Comparison of ENCODE assay signal across 17 cellular contexts in the genomic region with DNA sequence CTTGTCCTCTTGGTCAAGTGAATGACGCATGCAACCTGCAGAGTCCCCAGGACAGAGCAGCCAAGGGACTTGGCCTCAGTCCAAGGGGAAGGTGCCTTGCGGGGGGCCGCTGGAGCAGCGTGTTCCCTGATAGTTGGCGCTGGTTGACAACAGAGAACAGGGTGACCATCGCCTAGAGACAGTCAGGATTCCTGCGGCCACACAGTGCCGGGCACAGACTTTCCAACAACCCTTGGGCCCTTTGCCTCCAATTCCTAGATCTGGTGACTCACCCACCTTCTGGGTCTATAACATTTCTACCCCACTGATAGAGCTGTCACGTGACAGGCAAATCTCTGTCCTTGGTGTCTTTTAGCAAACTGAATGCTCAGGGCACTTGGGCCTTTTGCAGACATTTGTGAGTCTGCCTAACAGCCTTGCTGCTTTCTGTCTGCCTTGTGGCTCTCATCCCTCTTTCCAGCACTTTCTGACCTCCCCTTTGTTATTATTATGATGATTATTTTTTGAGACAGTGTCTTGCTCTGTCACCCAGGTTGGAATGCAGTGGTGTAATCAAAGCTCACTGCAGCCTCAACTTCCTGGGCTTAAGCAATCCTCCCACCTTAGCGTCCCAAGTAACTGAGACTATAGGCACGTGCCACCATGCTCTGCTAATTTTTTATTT. TPM values are rescaled to one million over a fixed set of nuclear protein-coding genes. Genes with fewer than 3 reads are reported as not detected.
"Had no signal": no experiment of that assay in that cellular context is flagged by ENCODE, and none has a peak within 500 bp of the region (broad histone marks: within the 10 kb centered on the region; RNA-seq: fewer than 3 reads in every experiment).

No MANE protein-coding gene starts in this region.

- H3K36me3 ChIP-seq: breast epithelium, colonic mucosa, ovary had no signal

- ATAC-seq: activated naive CD4-positive, alpha-beta T cell treated with anti-CD3 and anti-CD28 coated beads, Interleukin-2, amount 50 U/mL, for 72 hours; gastroesophageal sphincter; stimulated activated naive CD8-positive, alpha-beta T cell treated with anti-CD3 and anti-CD28 coated beads, Interleukin-15, Interleukin-2, amounts not matched to agents 100 U/mL and 50 U/mL, for 24 hours had no signal

- H3K27me3 ChIP-seq: breast epithelium, colonic mucosa, gastroesophageal sphincter, ovary, suprapubic skin had no signal

- H3K4me1 ChIP-seq: breast epithelium, colonic mucosa, gastroesophageal sphincter, suprapubic skin had no signal

- H3K4me3 ChIP-seq: breast epithelium, colonic mucosa, gastroesophageal sphincter, ovary, suprapubic skin had no signal

- H3K27ac Mint-ChIP-seq: activated naive CD4-positive, alpha-beta T cell treated with anti-CD3 and anti-CD28 coated beads, Interleukin-2, amount 50 U/mL, for 72 hours had no signal

- DNase-seq: activated CD4-positive, alpha-beta T cell treated with anti-CD3 and anti-CD28 coated beads for 48 hours; activated effector memory CD4-positive, alpha-beta T cell treated with anti-CD3 and anti-CD28 coated beads, Interleukin-2, amount 50 U/mL, for 16 hours; anterior cingulate cortex; colonic mucosa; effector CD4-positive, alpha-beta T cell; stimulated activated CD4-positive, alpha-beta T cell treated with anti-CD3 and anti-CD28 coated beads, Interleukin-4, amount 100 ng/mL, for 1 hour; stimulated activated CD8-positive, alpha-beta memory T cell treated with anti-CD3 and anti-CD28 coated beads, Interleukin-4, amount 100 ng/mL, for 48 hours; stimulated activated naive CD8-positive, alpha-beta T cell treated with anti-CD3 and anti-CD28 coated beads, Interleukin-15, Interleukin-2, amounts not matched to agents 100 U/mL and 50 U/mL, for 24 hours had no signal

- H3K4me3 Mint-ChIP-seq: neural crest cell had no signal

- H3K9me3 Mint-ChIP-seq: activated naive CD4-positive, alpha-beta T cell treated with anti-CD3 and anti-CD28 coated beads, Interleukin-2, amount 50 U/mL, for 72 hours; neural crest cell had no signal

- H3K9me3 ChIP-seq: breast epithelium, colonic mucosa, gastroesophageal sphincter, ovary, suprapubic skin had no signal

- H3K27ac ChIP-seq: breast epithelium, colonic mucosa, gastroesophageal sphincter, ovary, suprapubic skin had no signal

- H3K4me1 Mint-ChIP-seq: neural crest cell had no signal

RNA-seq across cellular contexts. Expression of a gene that starts 23.0 kb away (rescaled TPM):
- total RNA-seq: activated CD8-positive, alpha-beta memory T cell treated with anti-CD3 and anti-CD28 coated beads for 36 hours; activated naive CD4-positive, alpha-beta T cell treated with anti-CD3 and anti-CD28 coated beads, Interleukin-2, amount 50 U/mL, for 72 hours; breast epithelium; colonic mucosa; gastroesophageal sphincter; suprapubic skin; T-helper 1 cell treated with Interleukin-12 subunit alpha and Interleukin-12 subunit beta and Interleukin-4 antibody, amounts not matched to agents 30 ng/mL and 1 ng/mL, for 36 hours had no signal
- polyA plus RNA-seq: endothelial cell of umbilical vein had no signal
